In genomic region chr18:35939166-35939565, GRCh38 we compare ENCODE assay signal across 10 cellular contexts.
DNase-seq lines count a peak whose midpoint lies in the region; ATAC-seq and TF ChIP-seq lines count a peak whose summit lies in the region.
"Had no signal": no experiment of that assay in that cellular context is flagged by ENCODE, and none has a peak within 500 bp of the region (broad histone marks: within the 10 kb centered on the region; RNA-seq: fewer than 3 reads in every experiment).

No MANE protein-coding gene starts in this region.

- TF ChIP-seq CTCF in LNCAP (IDR thresholded peaks at IDR 0.05), result 0 out of 2 replicates have a peak, but pooled peaks have one; percentile 33

- DNase-seq in NCI-H2107 treated with DMSO at 0.1 percent for 48 hours (lab: John Stamatoyannopoulos, UW; ENCODE audit: unreplicated experiment), result peak; percentile 34
- DNase-seq in NCI-H2107 (lab: John Stamatoyannopoulos, UW), result no peak
- DNase-seq in ecto neural progenitor cell (ENCODE audit: low spot score), result peak; percentile 55
- DNase-seq in myocyte (ENCODE audit: low read depth), result peak; percentile 10
- no peak for DNase-seq in stimulated activated CD4-positive, alpha-beta T cell treated with anti-CD3 and anti-CD28 coated beads, Interleukin-12 subunit alpha, Interleukin-12 subunit beta, amount 100 ng/mL, for 4 hours
- DNase-seq in GM19240 (ENCODE audit: insufficient read length, low spot score), result no peak
- DNase-seq: activated CD4-positive, alpha-beta T cell treated with anti-CD3 and anti-CD28 coated beads, Interleukin-2, amount 10 ng/mL, durations not matched to agents 7 days and 5 days; activated naive CD4-positive, alpha-beta T cell treated with anti-CD3 and anti-CD28 coated beads, Interleukin-2, amount 50 U/mL, for 16 hours had no signal

- no peak for ATAC-seq in GM18498 (IDR thresholded peaks at IDR 0.05; ENCODE audit: unreplicated experiment)

Comparison
In these comparisons a context has a peak if more than half of its experiments do, and no peak if none do; other contexts are left out.
1. DNase-seq: peak in NCI-H2107 treated with DMSO at 0.1 percent for 48 hours (single experiment), ecto neural progenitor cell (single experiment) and myocyte (single experiment); none in NCI-H2107 (single experiment), stimulated activated CD4-positive, alpha-beta T cell treated with anti-CD3 and anti-CD28 coated beads, Interleukin-12 subunit alpha, Interleukin-12 subunit beta, amount 100 ng/mL, for 4 hours (single experiment) and GM19240 (single experiment).